In genomic region chr18:10140461-10140911, GRCh38 we compare ENCODE assay signal across 10 cellular contexts.
DNase-seq lines count a peak whose midpoint lies in the region; ATAC-seq, FAIRE-seq and TF ChIP-seq lines count a peak whose summit lies in the region.
"Had no signal": no experiment of that assay in that cellular context is flagged by ENCODE, and none has a peak within 500 bp of the region (broad histone marks: within the 10 kb centered on the region; RNA-seq: fewer than 3 reads in every experiment).

No MANE protein-coding gene starts in this region.

- POLR2A ChIA-PET in CD8-positive, alpha-beta T cell (lab: Charles Lee) = no interaction called here

- no peak overlapping the region for H3K4me3 Mint-ChIP-seq in neural progenitor cell
- H3K4me3 Mint-ChIP-seq in CD8-positive, alpha-beta T cell = no peak overlapping the region

- no peaks in the 10 kb centered on the region for H3K79me2 ChIP-seq in KMS-11 (ENCODE audit: insufficient read depth, low read depth)
- H3K79me2 ChIP-seq in neural progenitor cell (ENCODE audit: low read depth) = no peaks in the 10 kb centered on the region

- H3K27me3 Mint-ChIP-seq in neural progenitor cell (ENCODE audit: insufficient read depth, low read depth) = peaks cover 4% of the 10 kb centered on the region
- H3K27me3 Mint-ChIP-seq in CD8-positive, alpha-beta T cell (ENCODE audit: low read depth) = no peaks in the 10 kb centered on the region
- H3K27me3 Mint-ChIP-seq: naive B cell had no signal

- H3K4me2 ChIP-seq in KMS-11 = peak overlapping the region; percentile 9; the same call in 1 of the 2 replicates
- H3K4me2 ChIP-seq in neural progenitor cell = no peak overlapping the region

- H2AFZ ChIP-seq in KMS-11 (ENCODE audit: low read depth) (peak overlapping the region; percentile 14; the same call in 1 of the 2 replicates), neural progenitor cell (replicated peaks) (no peak overlapping the region)

- H3K27me3 ChIP-seq in KMS-11 (ENCODE audit: insufficient read depth, low read depth) = no peaks in the 10 kb centered on the region
- H3K27me3 ChIP-seq in bronchial epithelial cell (ENCODE audit: control insufficient read depth, insufficient read depth, low read length) = no peaks in the 10 kb centered on the region
- peaks cover 13% of the 10 kb centered on the region for H3K27me3 ChIP-seq in neural progenitor cell
- no peaks in the 10 kb centered on the region for H3K27me3 ChIP-seq in CD8-positive, alpha-beta T cell (ENCODE audit: insufficient read depth, low read length)
- H3K27me3 ChIP-seq: BLaER1 treated with 17β-estradiol and CSF1 and Interleukin-3, amounts not matched to agents 10 nM and 100 nM had no signal

- TF ChIP-seq CTCF in KMS-11 (conservative IDR thresholded peaks at IDR 0.05; ENCODE audit: low read depth, low read length) (no peak), bronchial epithelial cell (IDR thresholded peaks at IDR 0.05; ENCODE audit: insufficient read depth, low read length, severe bottlenecking) (no peak), neural progenitor cell (IDR thresholded peaks at IDR 0.05) (no peak)
- no peak for TF ChIP-seq CTCF in CD8-positive, alpha-beta T cell (IDR thresholded peaks at IDR 0.05)

- H3K27ac ChIP-seq in KMS-11 (peak overlapping the region; percentile 35; the same call in 1 of the 2 replicates), neural progenitor cell (no peak overlapping the region)
- no peak overlapping the region for H3K27ac ChIP-seq in CD8-positive, alpha-beta T cell (ENCODE audit: low read depth, low read length)
- H3K27ac ChIP-seq: BLaER1 treated with 17β-estradiol and CSF1 and Interleukin-3, amounts not matched to agents 10 nM and 100 nM had no signal

- H3K9me3 ChIP-seq in neural progenitor cell (ENCODE audit: low read depth) = no peaks in the 10 kb centered on the region
- no peaks in the 10 kb centered on the region for H3K9me3 ChIP-seq in CD8-positive, alpha-beta T cell (ENCODE audit: low read length)
- H3K9me3 ChIP-seq: BLaER1 treated with 17β-estradiol and CSF1 and Interleukin-3, amounts not matched to agents 10 nM and 100 nM had no signal

- H3K4me1 Mint-ChIP-seq in neural progenitor cell = peaks cover 44% of the 10 kb centered on the region
- H3K4me1 Mint-ChIP-seq in CD8-positive, alpha-beta T cell (ENCODE audit: low read depth) = peaks cover 5% of the 10 kb centered on the region

- H4K20me1 ChIP-seq in KMS-11 (ENCODE audit: insufficient read depth) (no peaks in the 10 kb centered on the region), neural progenitor cell (ENCODE audit: low read depth) (no peaks in the 10 kb centered on the region)
- H4K20me1 ChIP-seq: BLaER1 treated with 17β-estradiol and CSF1 and Interleukin-3, amounts not matched to agents 10 nM and 100 nM had no signal

- DNase-seq in AG20443 (ENCODE audit: low spot score) (peak; percentile 43), bronchial epithelial cell (ENCODE audit: low read depth) (peak; percentile 55), neural progenitor cell (ENCODE audit: low spot score) (no peak)
- DNase-seq in activated naive CD4-positive, alpha-beta T cell treated with anti-CD3 and anti-CD28 coated beads, Interleukin-2, amount 50 U/mL, for 16 hours = no peak
- DNase-seq in CD8-positive, alpha-beta T cell = no peak
- DNase-seq in stimulated activated CD4-positive, alpha-beta T cell treated with anti-CD3 and anti-CD28 coated beads, Interleukin-1b, Interleukin-23, amount 100 ng/mL, for 48 hours = no peak
- DNase-seq: naive B cell had no signal

- H3F3A ChIP-seq in neural progenitor cell (ENCODE audit: low read depth) = no peaks in the 10 kb centered on the region

- peaks cover 30% of the 10 kb centered on the region for H3K4me1 ChIP-seq in KMS-11 (ENCODE audit: low read depth, poor library complexity, severe bottlenecking)
- peaks cover 8% of the 10 kb centered on the region for H3K4me1 ChIP-seq in neural progenitor cell
- H3K4me1 ChIP-seq in CD8-positive, alpha-beta T cell (ENCODE audit: insufficient read depth, low read length) = no peaks in the 10 kb centered on the region

- ATAC-seq in HG03571 (IDR thresholded peaks at IDR 0.05; ENCODE audit: unreplicated experiment) = no peak
- no peak for ATAC-seq in CD8-positive, alpha-beta T cell

- FAIRE-seq in bronchial epithelial cell (lab: Jason Lieb, UNC) = peak; percentile 60

- H3K36me3 ChIP-seq in KMS-11 (ENCODE audit: insufficient read depth) (no peaks in the 10 kb centered on the region), bronchial epithelial cell (ENCODE audit: control insufficient read depth, insufficient read depth, low read length) (no peaks in the 10 kb centered on the region), neural progenitor cell (no peaks in the 10 kb centered on the region)
- H3K36me3 ChIP-seq in CD8-positive, alpha-beta T cell (ENCODE audit: insufficient read depth, low read length) = no peaks in the 10 kb centered on the region
- H3K36me3 ChIP-seq: BLaER1 treated with 17β-estradiol and CSF1 and Interleukin-3, amounts not matched to agents 10 nM and 100 nM had no signal

- H3K4me3 ChIP-seq in KMS-11 (IDR thresholded peaks at IDR 0.05; ENCODE audit: insufficient read depth, low read depth, low read length) = no peak overlapping the region
- H3K4me3 ChIP-seq in bronchial epithelial cell (ENCODE audit: low read depth, low read length) = no peak overlapping the region
- no peak overlapping the region for H3K4me3 ChIP-seq in neural progenitor cell
- H3K4me3 ChIP-seq in CD8-positive, alpha-beta T cell (ENCODE audit: low read depth, low read length) = no peak overlapping the region
- H3K4me3 ChIP-seq: BLaER1 treated with 17β-estradiol and CSF1 and Interleukin-3, amounts not matched to agents 10 nM and 100 nM had no signal

- intact Hi-C loops in CD8-positive, alpha-beta T cell (cut with DNase I, micrococcal nuclease) = no loop called here

- peak overlapping the region; percentile 57 for H3K27ac Mint-ChIP-seq in neural progenitor cell
- H3K27ac Mint-ChIP-seq in CD8-positive, alpha-beta T cell = no peak overlapping the region

- CTCF ChIA-PET in CD8-positive, alpha-beta T cell (lab: Charles Lee) = no interaction called here

- peaks cover 3% of the 10 kb centered on the region for H3K36me3 Mint-ChIP-seq in neural progenitor cell
- no peaks in the 10 kb centered on the region for H3K36me3 Mint-ChIP-seq in CD8-positive, alpha-beta T cell
- H3K36me3 Mint-ChIP-seq: naive B cell had no signal

- H3K9ac ChIP-seq in KMS-11 = no peak overlapping the region
- no peak overlapping the region for H3K9ac ChIP-seq in neural progenitor cell
- H3K9ac ChIP-seq: BLaER1 treated with 17β-estradiol and CSF1 and Interleukin-3, amounts not matched to agents 10 nM and 100 nM had no signal

- peaks cover 13% of the 10 kb centered on the region for H3K9me3 Mint-ChIP-seq in neural progenitor cell
- H3K9me3 Mint-ChIP-seq in CD8-positive, alpha-beta T cell = no peaks in the 10 kb centered on the region

Comparison
In these comparisons a context has a peak if more than half of its experiments do, and no peak if none do; other contexts are left out.
1. DNase-seq: peak in AG20443 (single experiment) and bronchial epithelial cell (single experiment); none in neural progenitor cell (single experiment), activated naive CD4-positive, alpha-beta T cell treated with anti-CD3 and anti-CD28 coated beads, Interleukin-2, amount 50 U/mL, for 16 hours (single experiment), CD8-positive, alpha-beta T cell (0 of 7) and stimulated activated CD4-positive, alpha-beta T cell treated with anti-CD3 and anti-CD28 coated beads, Interleukin-1b, Interleukin-23, amount 100 ng/mL, for 48 hours (single experiment).